In the genomic region with DNA sequence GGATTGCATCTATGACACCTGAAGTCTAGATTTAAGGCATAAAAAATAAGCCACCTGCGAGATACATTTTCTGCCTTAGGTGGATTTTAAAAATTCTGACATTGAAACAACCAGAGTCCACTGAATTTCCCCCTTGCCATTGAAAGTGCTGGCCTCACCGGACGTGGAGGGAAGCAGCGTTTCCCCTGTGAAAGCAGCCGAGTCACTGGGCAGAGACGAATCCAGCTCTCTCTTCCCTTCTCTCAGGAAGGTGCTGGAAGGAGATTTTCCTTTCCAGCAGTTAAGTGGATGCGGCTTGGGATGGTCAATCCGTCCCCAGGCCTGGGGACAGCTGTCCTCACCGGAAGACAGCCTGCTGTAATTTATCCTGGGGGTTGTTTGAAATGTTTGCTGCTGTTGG, we compare ENCODE assay signal across 20 cellular contexts.
"Had no signal": no experiment of that assay in that cellular context is flagged by ENCODE, and none has a peak within 500 bp of the region (broad histone marks: within the 10 kb centered on the region; RNA-seq: fewer than 3 reads in every experiment).

No MANE protein-coding gene starts in this region.

- H3K4me1 Mint-ChIP-seq: activated naive CD8-positive, alpha-beta T cell treated with anti-CD3 and anti-CD28 coated beads for 36 hours; central memory CD8-positive, alpha-beta T cell; immature natural killer cell; memory B cell; neural progenitor cell; stimulated activated naive B cell treated with anti-CD40 and anti-IgM and Interleukin-4, amounts not matched to agents 10 μg/mL and 1 μg/mL and 100 μg/mL, for 72 hours had no signal

- H3K27ac Mint-ChIP-seq: activated naive CD8-positive, alpha-beta T cell treated with anti-CD3 and anti-CD28 coated beads for 36 hours; immature natural killer cell; memory B cell; naive B cell; neural progenitor cell; stimulated activated naive B cell treated with anti-CD40 and anti-IgM and Interleukin-4, amounts not matched to agents 10 μg/mL and 1 μg/mL and 100 μg/mL, for 72 hours had no signal

- H3K27ac ChIP-seq: neural progenitor cell, testis, vagina had no signal

- H3K4me3 ChIP-seq: neural progenitor cell, testis, vagina had no signal

- H3K4me1 ChIP-seq: testis, vagina had no signal

- H3K9ac ChIP-seq: neural progenitor cell had no signal

- H3K4me2 ChIP-seq: neural progenitor cell had no signal

- H3K36me3 ChIP-seq: neural progenitor cell, vagina had no signal

- H3K9me3 Mint-ChIP-seq: activated naive CD8-positive, alpha-beta T cell treated with anti-CD3 and anti-CD28 coated beads for 36 hours; central memory CD8-positive, alpha-beta T cell; memory B cell; neural progenitor cell had no signal

- ATAC-seq: sciatic nerve; stimulated activated naive B cell treated with anti-CD40 and anti-IgM and Interleukin-4, amounts not matched to agents 10 μg/mL and 1 μg/mL and 100 μg/mL, for 72 hours had no signal

- FAIRE-seq: astrocyte had no signal

- DNase-seq: activated CD4-positive, alpha-beta T cell treated with anti-CD3 and anti-CD28 coated beads, Interleukin-2, amount 50 U/mL, for 48 hours; activated CD8-positive, alpha-beta memory T cell treated with anti-CD3 and anti-CD28 coated beads, Interleukin-2, amount 50 U/mL, for 48 hours; activated naive CD4-positive, alpha-beta T cell treated with Interleukin-2 at 50 U/mL for 16 hours; activated naive CD8-positive, alpha-beta T cell treated with anti-CD3 and anti-CD28 coated beads for 36 hours; activated T-cell treated with anti-CD3 and anti-CD28 coated beads, Interleukin-2, amount 50 U/mL, for 48 hours; cortex of kidney; immature natural killer cell; naive B cell; stimulated activated CD4-positive, alpha-beta T cell treated with anti-CD3 and anti-CD28 coated beads, Interleukin-2, amount 100 ng/mL, for 48 hours; stimulated activated CD8-positive, alpha-beta memory T cell treated with anti-CD3 and anti-CD28 coated beads, Interleukin-4, amount 100 ng/mL, for 48 hours; stimulated activated naive B cell treated with anti-CD40 and anti-IgM and Interleukin-4, amounts not matched to agents 10 μg/mL and 1 μg/mL and 100 μg/mL, for 72 hours; T-helper 9 cell; testis; trophoblast cell had no signal

- H3K4me3 Mint-ChIP-seq: activated naive CD8-positive, alpha-beta T cell treated with anti-CD3 and anti-CD28 coated beads for 36 hours; central memory CD8-positive, alpha-beta T cell; immature natural killer cell; memory B cell; naive B cell; neural progenitor cell; stimulated activated naive B cell treated with anti-CD40 and anti-IgM and Interleukin-4, amounts not matched to agents 10 μg/mL and 1 μg/mL and 100 μg/mL, for 72 hours had no signal

- H3K27me3 ChIP-seq: testis, vagina had no signal

- H3K9me3 ChIP-seq: testis, vagina had no signal
